Comparison of ENCODE assay signal across 21 cellular contexts in the genomic region with DNA sequence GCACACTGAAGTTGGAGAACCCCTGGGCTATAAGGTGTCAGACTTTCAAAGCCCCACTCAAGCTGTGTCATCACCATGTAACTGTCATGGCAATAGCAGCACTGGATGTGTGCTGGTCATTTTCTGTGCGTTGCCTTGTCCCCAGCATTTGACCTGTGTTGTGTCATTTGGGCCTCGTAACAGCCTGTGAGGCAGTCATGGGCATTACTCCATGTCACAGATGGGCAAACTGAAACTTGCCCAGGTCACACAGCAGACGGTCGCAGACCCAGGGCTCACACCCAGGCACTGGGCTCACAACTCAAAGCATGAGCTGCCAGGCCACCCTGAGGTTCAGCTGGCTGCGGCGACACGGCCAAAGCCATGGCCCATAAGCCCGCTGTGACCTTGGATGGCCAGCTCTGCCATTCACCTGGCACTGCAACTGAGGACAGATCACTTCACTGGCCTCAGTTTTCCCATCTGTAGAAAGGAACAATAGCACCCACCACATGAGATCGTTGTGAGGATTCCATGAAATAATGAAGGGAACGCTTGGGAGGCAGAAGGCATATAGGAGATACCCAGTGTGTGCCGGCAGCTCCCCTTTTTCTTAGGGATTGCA.
"Had no signal": no experiment of that assay in that cellular context is flagged by ENCODE, and none has a peak within 500 bp of the region (broad histone marks: within the 10 kb centered on the region; RNA-seq: fewer than 3 reads in every experiment).

No MANE protein-coding gene starts in this region.

- ATAC-seq: left lung had no signal

- H3K27ac Mint-ChIP-seq: naive B cell, nephron had no signal

- H3K9me3 Mint-ChIP-seq: naive B cell, nephron had no signal

- H3K4me3 Mint-ChIP-seq: naive B cell, nephron had no signal

- H3K4me1 Mint-ChIP-seq: naive B cell, nephron had no signal

- H3K9me3 ChIP-seq: left lung, neutrophil, sigmoid colon, suprapubic skin, tibial artery, upper lobe of left lung, vagina had no signal

- H3K36me3 ChIP-seq: left lung, neutrophil, sigmoid colon, suprapubic skin, tibial artery, upper lobe of left lung, vagina had no signal

- H3K27me3 ChIP-seq: neutrophil, upper lobe of left lung, vagina had no signal

- H3K4me1 ChIP-seq: left lung, sigmoid colon, suprapubic skin, tibial artery, upper lobe of left lung, vagina had no signal

- DNase-seq: cortex of kidney; dorsolateral prefrontal cortex; effector CD8-positive, alpha-beta T cell; foreskin melanocyte; head of caudate nucleus; hippocampal formation; kidney glomerular epithelial cell; mesendoderm; naive B cell; sigmoid colon; stimulated activated CD4-positive, alpha-beta T cell treated with anti-CD3 and anti-CD28 coated beads, Interleukin-2, amount 100 ng/mL, for 24 hours; stimulated activated CD4-positive, alpha-beta T cell treated with anti-CD3 and anti-CD28 coated beads, Interleukin-4, amount 100 ng/mL, for 4 hours; stimulated activated naive CD4-positive, alpha-beta T cell; tibial artery; upper lobe of left lung had no signal

- H3K4me3 ChIP-seq: dorsolateral prefrontal cortex, left lung, sigmoid colon, skin epidermis, suprapubic skin, tibial artery, upper lobe of left lung, vagina had no signal

- H3K36me3 Mint-ChIP-seq: naive B cell had no signal

- H3K27ac ChIP-seq: dorsolateral prefrontal cortex, left lung, neutrophil, sigmoid colon, skin epidermis, suprapubic skin, tibial artery, upper lobe of left lung, vagina had no signal
